In the genomic region with DNA sequence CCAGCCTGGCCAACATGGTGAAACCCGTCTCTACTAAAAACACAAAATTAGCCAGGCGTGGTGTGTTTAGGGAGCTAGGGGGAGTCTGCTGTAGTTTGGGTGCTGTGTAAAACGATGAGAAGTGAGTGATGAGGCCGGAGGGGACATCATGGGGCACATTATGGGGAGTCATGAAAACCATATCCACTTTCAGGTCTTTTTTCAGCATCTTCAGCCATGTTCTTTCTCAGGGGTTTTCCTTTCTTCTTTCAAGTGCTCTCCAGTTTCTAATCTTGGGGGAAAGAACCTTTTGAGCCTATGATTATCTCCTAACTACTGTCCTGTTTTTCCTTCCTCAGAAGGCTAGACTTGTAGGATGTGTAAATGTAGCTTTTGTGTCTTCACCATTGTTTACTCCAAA, we compare ENCODE assay signal across 1 cellular context.
TF ChIP-seq lines count a peak whose summit lies in the region.

No MANE protein-coding gene starts in this region.

TF ChIP-seq in GM23338, 12 proteins besides CTCF, POLR2A, EP300 and RAD21:
- no peak for TF ChIP-seq REST (IDR thresholded peaks at IDR 0.05; ENCODE audit: unreplicated experiment)
- TF ChIP-seq POLR2AphosphoS5 (IDR thresholded peaks at IDR 0.05; ENCODE audit: low read depth): no peak
- TF ChIP-seq STAT1 (IDR thresholded peaks at IDR 0.05; ENCODE audit: unreplicated experiment): no peak
- TF ChIP-seq, protein P1, sequence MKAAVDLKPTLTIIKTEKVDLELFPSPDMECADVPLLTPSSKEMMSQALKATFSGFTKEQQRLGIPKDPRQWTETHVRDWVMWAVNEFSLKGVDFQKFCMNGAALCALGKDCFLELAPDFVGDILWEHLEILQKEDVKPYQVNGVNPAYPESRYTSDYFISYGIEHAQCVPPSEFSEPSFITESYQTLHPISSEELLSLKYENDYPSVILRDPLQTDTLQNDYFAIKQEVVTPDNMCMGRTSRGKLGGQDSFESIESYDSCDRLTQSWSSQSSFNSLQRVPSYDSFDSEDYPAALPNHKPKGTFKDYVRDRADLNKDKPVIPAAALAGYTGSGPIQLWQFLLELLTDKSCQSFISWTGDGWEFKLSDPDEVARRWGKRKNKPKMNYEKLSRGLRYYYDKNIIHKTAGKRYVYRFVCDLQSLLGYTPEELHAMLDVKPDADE (IDR thresholded peaks at IDR 0.05): no peak
- no peak for TF ChIP-seq EZH2phosphoT487 (IDR thresholded peaks at IDR 0.05; ENCODE audit: unreplicated experiment)
- TF ChIP-seq CREB1 (CRISPR knock-in tag; IDR thresholded peaks at IDR 0.05; ENCODE audit: low read depth): no peak
- no peak for TF ChIP-seq NANOG (IDR thresholded peaks at IDR 0.05; ENCODE audit: borderline replicate concordance)
- TF ChIP-seq ZNF331 (CRISPR knock-in tag; IDR thresholded peaks at IDR 0.05; ENCODE audit: low read depth): no peak
- no peak for TF ChIP-seq EZH2 (IDR thresholded peaks at IDR 0.05; ENCODE audit: low read depth, unreplicated experiment)
- no peak for TF ChIP-seq JUNB (IDR thresholded peaks at IDR 0.05; ENCODE audit: unreplicated experiment)
- TF ChIP-seq ZNF462 (CRISPR knock-in tag; IDR thresholded peaks at IDR 0.05): no peak
- no peak for TF ChIP-seq ZNF114 (CRISPR knock-in tag; IDR thresholded peaks at IDR 0.05)
